8 cellular contexts compared by ENCODE assay signal in genomic region chr16:85557083-85557975, GRCh38.
A peak's percentile ranks its signal among the peaks of the same experiment; 100 is the strongest.
DNase-seq lines count a peak whose midpoint lies in the region; ATAC-seq and TF ChIP-seq lines count a peak whose summit lies in the region.

No MANE protein-coding gene starts in this region.

- no peak overlapping the region for H2AFZ ChIP-seq in OCI-LY3 (ENCODE audit: low read depth, low read length)

- no peaks in the 10 kb centered on the region for H3K27me3 ChIP-seq in OCI-LY3 (ENCODE audit: low read depth, low read length)
- no peaks in the 10 kb centered on the region for H3K27me3 ChIP-seq in adipocyte (replicated peaks; ENCODE audit: control insufficient read depth, insufficient read depth, low read length)
- H3K27me3 ChIP-seq in iPS-20b (ENCODE audit: insufficient read depth, low read length) = peaks cover 21% of the 10 kb centered on the region; the same call in 1 of the 2 replicates

- H3K4me1 ChIP-seq in OCI-LY3 (ENCODE audit: low read length) (peaks cover 27% of the 10 kb centered on the region), adipocyte (ENCODE audit: control insufficient read depth, insufficient read depth, low read length) (peaks cover 47% of the 10 kb centered on the region), iPS-20b (ENCODE audit: insufficient read depth, low read length) (peaks cover 21% of the 10 kb centered on the region; the same call in 1 of the 2 replicates)

- peaks cover 54% of the 10 kb centered on the region for H4K20me1 ChIP-seq in OCI-LY3 (ENCODE audit: insufficient read depth, low read length)

- DNase-seq in AG08395 (ENCODE audit: low spot score) (peak; percentile 24), adipocyte (ENCODE audit: low read depth) (peak; percentile 59), NCI-H1694 treated with DMSO at 0.1 percent for 48 hours (lab: John Stamatoyannopoulos, UW) (no peak), SIG-M5 treated with dmso at 0.1 percent for 504 hours (lab: John Stamatoyannopoulos, UW; ENCODE audit: unreplicated experiment) (no peak)
- DNase-seq in stimulated activated CD4-positive, alpha-beta T cell treated with anti-CD3 and anti-CD28 coated beads, Interleukin-4, amount 100 ng/mL, for 1 hour = peak; percentile 56

- H3K36me3 ChIP-seq in OCI-LY3 (replicated peaks; ENCODE audit: low read depth, low read length) = no peaks in the 10 kb centered on the region
- H3K36me3 ChIP-seq in adipocyte (ENCODE audit: control insufficient read depth, insufficient read depth, low read length, severe bottlenecking) = no peaks in the 10 kb centered on the region
- no peaks in the 10 kb centered on the region for H3K36me3 ChIP-seq in iPS-20b (ENCODE audit: insufficient read depth, low read depth, low read length)

- H3K9ac ChIP-seq in OCI-LY3 (ENCODE audit: low read length) (peak overlapping the region; percentile 98), adipocyte (ENCODE audit: low read length) (peak overlapping the region; percentile 92), iPS-20b (ENCODE audit: low read depth, low read length) (peak overlapping the region; percentile 82; the same call in 1 of the 2 replicates)

- peak overlapping the region; percentile 95 for H3K4me2 ChIP-seq in OCI-LY3 (ENCODE audit: low read length)

- H3K27ac ChIP-seq in OCI-LY3 (ENCODE audit: low read length) (peak overlapping the region; percentile 92), iPS-20b (ENCODE audit: low read length) (no peak overlapping the region)

- no peak for TF ChIP-seq CTCF in OCI-LY3 (IDR thresholded peaks at IDR 0.05; ENCODE audit: low read depth, low read length)

- no peaks in the 10 kb centered on the region for H3K9me3 ChIP-seq in OCI-LY3 (ENCODE audit: insufficient read depth, low read length)
- H3K9me3 ChIP-seq in adipocyte (ENCODE audit: control insufficient read depth, low read length) = no peaks in the 10 kb centered on the region
- H3K9me3 ChIP-seq in iPS-20b (ENCODE audit: insufficient read depth, low read depth, low read length) = no peaks in the 10 kb centered on the region

- peak; percentile 14 for ATAC-seq in GM19397 (IDR thresholded peaks at IDR 0.05; ENCODE audit: unreplicated experiment)

- peak overlapping the region; percentile 98 for H3K4me3 ChIP-seq in OCI-LY3 (ENCODE audit: low read length)
- H3K4me3 ChIP-seq in adipocyte (ENCODE audit: low read length) = peak overlapping the region; percentile 89
- H3K4me3 ChIP-seq in iPS-20b (ENCODE audit: low read length) = peak overlapping the region; percentile 87

- H3K79me2 ChIP-seq in OCI-LY3 (ENCODE audit: low read length) = peaks cover 75% of the 10 kb centered on the region

Comparison
In these comparisons a context has a peak if more than half of its experiments do, and no peak if none do; other contexts are left out.
1. DNase-seq: peak in AG08395 (single experiment), adipocyte (single experiment) and stimulated activated CD4-positive, alpha-beta T cell treated with anti-CD3 and anti-CD28 coated beads, Interleukin-4, amount 100 ng/mL, for 1 hour (single experiment); none in NCI-H1694 treated with DMSO at 0.1 percent for 48 hours (single experiment) and SIG-M5 treated with dmso at 0.1 percent for 504 hours (single experiment).
2. Peak in every context shown above with its lines, with median percentiles within 50 percentile points of each other: H3K4me3 ChIP-seq and H3K9ac ChIP-seq.